ENCODE assay signal across 26 cellular contexts in the genomic region with DNA sequence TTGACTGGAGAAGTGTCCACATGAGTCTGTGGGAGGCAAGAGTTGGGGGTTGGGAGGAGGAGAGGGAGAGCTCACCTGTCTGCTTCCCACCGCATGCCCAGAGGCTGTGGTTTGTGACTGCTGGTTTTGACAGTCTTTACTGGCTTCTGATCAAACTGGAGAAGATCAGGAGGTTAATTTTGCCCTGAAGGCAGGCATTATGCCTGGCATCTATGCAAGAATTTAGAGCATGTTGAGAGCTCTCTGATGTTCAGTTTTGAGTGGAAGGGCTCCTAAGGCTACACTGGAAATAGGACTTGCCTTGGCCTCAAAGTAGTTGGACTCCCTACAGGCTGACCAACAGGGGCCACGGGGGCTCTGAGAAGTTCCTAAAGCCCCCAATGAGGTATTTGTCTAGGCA.
DNase-seq lines count a peak whose midpoint lies in the region; ATAC-seq and TF ChIP-seq lines count a peak whose summit lies in the region.
"Had no signal": no experiment of that assay in that cellular context is flagged by ENCODE, and none has a peak within 500 bp of the region (broad histone marks: within the 10 kb centered on the region; RNA-seq: fewer than 3 reads in every experiment).

No MANE protein-coding gene starts in this region.

- peaks cover 12% of the 10 kb centered on the region for H3K9me3 Mint-ChIP-seq in Caco-2 (ENCODE audit: unreplicated experiment)
- no peaks in the 10 kb centered on the region for H3K9me3 Mint-ChIP-seq in activated T-helper 2 cell treated with anti-CD3 and anti-CD28 coated beads, Interferon-gamma antibody, Interleukin-2, Interleukin-4, amounts not matched to agents 10 μg/mL and 5 μg/mL and 100 μg/mL, durations not matched to agents 14 hours and 24 hours and 36 hours
- H3K9me3 Mint-ChIP-seq: activated naive CD4-positive, alpha-beta T cell treated with anti-CD3 and anti-CD28 coated beads, Interleukin-2, amount 50 U/mL, for 24 hours; central memory CD8-positive, alpha-beta T cell had no signal

- H3K4me3 Mint-ChIP-seq in Caco-2 (ENCODE audit: unreplicated experiment), result no peak overlapping the region
- no peak overlapping the region for H3K4me3 Mint-ChIP-seq in activated T-helper 2 cell treated with anti-CD3 and anti-CD28 coated beads, Interferon-gamma antibody, Interleukin-2, Interleukin-4, amounts not matched to agents 10 μg/mL and 5 μg/mL and 100 μg/mL, durations not matched to agents 14 hours and 24 hours and 36 hours (ENCODE audit: low read depth)
- H3K4me3 Mint-ChIP-seq: activated CD8-positive, alpha-beta memory T cell treated with anti-CD3 and anti-CD28 coated beads, Interleukin-2, amount 10 ng/mL, durations not matched to agents 7 days and 5 days; activated naive CD4-positive, alpha-beta T cell treated with anti-CD3 and anti-CD28 coated beads, Interleukin-2, amount 50 U/mL, for 24 hours; central memory CD8-positive, alpha-beta T cell; nephron progenitor cell had no signal

- H3K4me3 ChIP-seq in Caco-2 (ENCODE audit: low read depth, low read length), result no peak overlapping the region
- no peak overlapping the region for H3K4me3 ChIP-seq in epithelial cell of proximal tubule (ENCODE audit: low read depth, low read length)
- no peak overlapping the region for H3K4me3 ChIP-seq in left lung
- H3K4me3 ChIP-seq: gastroesophageal sphincter, sigmoid colon had no signal

- TF ChIP-seq CTCF in Caco-2 (IDR thresholded peaks at IDR 0.05; ENCODE audit: insufficient read depth in 1 of 2, low read depth in 1 of 2, low read length in 1 of 2, severe bottlenecking in 1 of 2, unreplicated experiment in 1 of 2) (no peak), epithelial cell of proximal tubule (conservative IDR thresholded peaks at IDR 0.05; ENCODE audit: low read depth, low read length) (no peak), left lung (IDR thresholded peaks at IDR 0.05) (no peak)

- H3K9me3 ChIP-seq in Caco-2 (peaks cover under 1% of the 10 kb centered on the region; the same call in 1 of the 2 replicates), left lung (peaks cover 0 to 10% of the 10 kb centered on the region in 2 donors)

- POLR2A ChIA-PET in Caco-2 (lab: Charles Lee), result no interaction called here

- H3K4me1 Mint-ChIP-seq in Caco-2 (ENCODE audit: low read depth, unreplicated experiment), result peaks cover 7% of the 10 kb centered on the region
- H3K4me1 Mint-ChIP-seq in activated T-helper 2 cell treated with anti-CD3 and anti-CD28 coated beads, Interferon-gamma antibody, Interleukin-2, Interleukin-4, amounts not matched to agents 10 μg/mL and 5 μg/mL and 100 μg/mL, durations not matched to agents 14 hours and 24 hours and 36 hours (ENCODE audit: low read depth), result no peaks in the 10 kb centered on the region
- H3K4me1 Mint-ChIP-seq: activated CD8-positive, alpha-beta memory T cell treated with anti-CD3 and anti-CD28 coated beads, Interleukin-2, amount 10 ng/mL, durations not matched to agents 7 days and 5 days; activated naive CD4-positive, alpha-beta T cell treated with anti-CD3 and anti-CD28 coated beads, Interleukin-2, amount 50 U/mL, for 24 hours; central memory CD8-positive, alpha-beta T cell had no signal

- intact Hi-C loops in Caco-2 (cut with micrococcal nuclease; ENCODE audit: unreplicated experiment) (no loop called here), left lung (cut with DNase I) (no loop called here)
- intact Hi-C loops in activated T-helper 2 cell treated with anti-CD3 and anti-CD28 coated beads, Interferon-gamma antibody, Interleukin-2, Interleukin-4, amounts not matched to agents 10 μg/mL and 5 μg/mL and 100 μg/mL, durations not matched to agents 14 hours and 24 hours and 36 hours (cut with micrococcal nuclease), result no loop called here

- DNase-seq in Caco-2 (peak; percentile 30 to 74), M059J (ENCODE audit: low read depth) (peak; percentile 86), epithelial cell of proximal tubule (ENCODE audit: low read depth) (peak; percentile 26), left lung (no peak), NCI-H2227 treated with DMSO at 0.1 percent for 48 hours (lab: John Stamatoyannopoulos, UW) (no peak), iPS-NIHi11 (ENCODE audit: low spot score) (no peak)
- DNase-seq in activated T-helper 2 cell treated with anti-CD3 and anti-CD28 coated beads, Interferon-gamma antibody, Interleukin-2, Interleukin-4, amounts not matched to agents 10 μg/mL and 5 μg/mL and 100 μg/mL, durations not matched to agents 14 hours and 24 hours and 36 hours (ENCODE audit: low spot score), result no peak
- DNase-seq: activated CD4-positive, alpha-beta T cell treated with anti-CD3 and anti-CD28 coated beads for 48 hours; activated CD8-positive, alpha-beta memory T cell treated with anti-CD3 and anti-CD28 coated beads, Interleukin-2, amount 10 ng/mL, durations not matched to agents 7 days and 5 days; aorta; DMS 273 treated with DMSO at 0.1 percent for 48 hours; GDM1; HCEC 1CT; KG1; MV-4-11; NCI-H187; NCI-H82; nephron progenitor cell; OCI-M1; SIG-M5; sigmoid colon; T-helper 1 cell had no signal

- H3K4me1 ChIP-seq in Caco-2 (peaks cover 4% of the 10 kb centered on the region; the same call in 1 of the 2 replicates), left lung (peaks cover 0 to 4% of the 10 kb centered on the region in 2 donors)
- H3K4me1 ChIP-seq: gastroesophageal sphincter had no signal

- H3K27me3 Mint-ChIP-seq in Caco-2 (ENCODE audit: insufficient read depth, unreplicated experiment), result no peaks in the 10 kb centered on the region
- no peaks in the 10 kb centered on the region for H3K27me3 Mint-ChIP-seq in activated T-helper 2 cell treated with anti-CD3 and anti-CD28 coated beads, Interferon-gamma antibody, Interleukin-2, Interleukin-4, amounts not matched to agents 10 μg/mL and 5 μg/mL and 100 μg/mL, durations not matched to agents 14 hours and 24 hours and 36 hours (ENCODE audit: low read depth)
- H3K27me3 Mint-ChIP-seq: activated CD8-positive, alpha-beta memory T cell treated with anti-CD3 and anti-CD28 coated beads, Interleukin-2, amount 10 ng/mL, durations not matched to agents 7 days and 5 days had no signal

- peaks cover 5% of the 10 kb centered on the region for H3K36me3 Mint-ChIP-seq in Caco-2 (ENCODE audit: insufficient read depth, unreplicated experiment)
- no peaks in the 10 kb centered on the region for H3K36me3 Mint-ChIP-seq in activated T-helper 2 cell treated with anti-CD3 and anti-CD28 coated beads, Interferon-gamma antibody, Interleukin-2, Interleukin-4, amounts not matched to agents 10 μg/mL and 5 μg/mL and 100 μg/mL, durations not matched to agents 14 hours and 24 hours and 36 hours (ENCODE audit: low read depth)
- H3K36me3 Mint-ChIP-seq: activated CD8-positive, alpha-beta memory T cell treated with anti-CD3 and anti-CD28 coated beads, Interleukin-2, amount 10 ng/mL, durations not matched to agents 7 days and 5 days; activated naive CD4-positive, alpha-beta T cell treated with anti-CD3 and anti-CD28 coated beads, Interleukin-2, amount 50 U/mL, for 24 hours had no signal

- peak overlapping the region; percentile 14 for H3K27ac Mint-ChIP-seq in Caco-2 (ENCODE audit: unreplicated experiment)
- H3K27ac Mint-ChIP-seq in activated T-helper 2 cell treated with anti-CD3 and anti-CD28 coated beads, Interferon-gamma antibody, Interleukin-2, Interleukin-4, amounts not matched to agents 10 μg/mL and 5 μg/mL and 100 μg/mL, durations not matched to agents 14 hours and 24 hours and 36 hours, result no peak overlapping the region
- H3K27ac Mint-ChIP-seq: activated CD8-positive, alpha-beta memory T cell treated with anti-CD3 and anti-CD28 coated beads, Interleukin-2, amount 10 ng/mL, durations not matched to agents 7 days and 5 days; activated naive CD4-positive, alpha-beta T cell treated with anti-CD3 and anti-CD28 coated beads, Interleukin-2, amount 50 U/mL, for 24 hours; nephron progenitor cell had no signal

- H3K27me3 ChIP-seq in Caco-2 (replicated peaks; ENCODE audit: control insufficient read depth, insufficient read depth, low read length), result no peaks in the 10 kb centered on the region
- no peaks in the 10 kb centered on the region for H3K27me3 ChIP-seq in left lung
- H3K27me3 ChIP-seq: gastroesophageal sphincter, sigmoid colon had no signal

- ATAC-seq in left lung (peak; percentile 91), GM21515 (IDR thresholded peaks at IDR 0.05; ENCODE audit: unreplicated experiment) (no peak)
- ATAC-seq: activated CD8-positive, alpha-beta memory T cell treated with anti-CD3 and anti-CD28 coated beads, Interleukin-2, amount 10 ng/mL, durations not matched to agents 7 days and 5 days; gastroesophageal sphincter had no signal

- H3K27ac ChIP-seq in left lung, result no peak overlapping the region
- H3K27ac ChIP-seq: gastroesophageal sphincter had no signal

- CTCF ChIA-PET in Caco-2 (lab: Charles Lee), result no interaction called here

- no TSS peak for BruUV-seq in Caco-2 (replicated peaks; lab: Mats Ljungman, UMichigan)

- H3K36me3 ChIP-seq in Caco-2 (ENCODE audit: control insufficient read depth, insufficient read depth, low read length), result no peaks in the 10 kb centered on the region
- H3K36me3 ChIP-seq in left lung, result no peaks in the 10 kb centered on the region
- H3K36me3 ChIP-seq: gastroesophageal sphincter, sigmoid colon had no signal

Comparison
In these comparisons a context has a peak if more than half of its experiments do, and no peak if none do; other contexts are left out.
1. DNase-seq: peak in Caco-2 (2 of 2), M059J (single experiment) and epithelial cell of proximal tubule (single experiment); none in left lung (0 of 2), NCI-H2227 treated with DMSO at 0.1 percent for 48 hours (single experiment), iPS-NIHi11 (single experiment) and activated T-helper 2 cell treated with anti-CD3 and anti-CD28 coated beads, Interferon-gamma antibody, Interleukin-2, Interleukin-4, amounts not matched to agents 10 μg/mL and 5 μg/mL and 100 μg/mL, durations not matched to agents 14 hours and 24 hours and 36 hours (single experiment).